ENCODE assay signal across 9 cellular contexts in the genomic region with DNA sequence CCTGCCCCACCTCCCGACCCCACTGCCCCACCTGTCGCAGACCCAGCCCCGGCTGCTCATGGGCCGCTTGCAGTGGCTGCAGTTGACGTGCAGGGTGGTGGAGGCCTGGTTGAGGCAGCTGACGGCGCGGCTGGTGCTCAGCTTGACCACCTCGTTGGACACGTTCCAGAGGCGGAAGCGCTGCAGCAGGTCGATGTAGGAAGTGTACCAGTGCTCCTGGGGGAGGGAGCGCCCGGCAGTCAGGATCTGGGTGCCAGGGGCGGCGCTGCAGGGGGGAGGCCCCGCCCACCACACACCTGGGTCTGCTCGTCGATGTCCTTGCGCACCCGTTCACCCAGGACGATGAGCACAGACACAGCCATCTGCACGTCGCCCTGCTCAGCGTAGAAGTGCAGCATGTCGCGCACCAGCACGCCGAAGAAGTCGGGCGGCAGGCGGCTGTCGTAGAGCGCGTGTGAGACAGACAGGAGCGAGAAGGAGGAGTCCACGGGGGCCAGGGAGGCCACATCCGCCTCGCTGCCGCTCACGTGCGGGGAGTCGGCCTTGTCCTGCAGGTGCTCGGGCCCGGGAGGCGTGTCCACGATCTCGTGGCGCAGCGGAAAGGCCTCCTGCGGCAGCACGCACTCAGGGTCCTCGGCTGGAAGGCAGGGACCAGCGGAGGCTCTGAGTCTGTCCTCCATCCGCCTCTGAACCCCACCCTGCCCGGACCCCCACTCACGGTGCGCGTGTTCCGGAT. TPM values are rescaled to one million over a fixed set of nuclear protein-coding genes. Genes with fewer than 3 reads are reported as not detected.
DNase-seq lines count a peak whose midpoint lies in the region; ATAC-seq and TF ChIP-seq lines count a peak whose summit lies in the region.
"Had no signal": no experiment of that assay in that cellular context is flagged by ENCODE, and none has a peak within 500 bp of the region (broad histone marks: within the 10 kb centered on the region; RNA-seq: fewer than 3 reads in every experiment).

No MANE protein-coding gene starts in this region.

- no peak overlapping the region for H3K4me3 ChIP-seq in CD8-positive, alpha-beta T cell (ENCODE audit: low read depth, low read length)
- no peak overlapping the region for H3K4me3 ChIP-seq in WERI-Rb-1 (ENCODE audit: low read depth, low read length)
- peak overlapping the region in 1 of 2 experiments; percentile 82 for H3K4me3 ChIP-seq in neutrophil (ENCODE audit: low read depth in 1 of 2, low read length in 1 of 2)

- H3K4me1 Mint-ChIP-seq in CD8-positive, alpha-beta T cell (ENCODE audit: low read depth), result peaks cover 37% of the 10 kb centered on the region

- CTCF ChIA-PET in CD8-positive, alpha-beta T cell (lab: Charles Lee), result interaction anchor here (0.7 to 1.4 kb wide), 3 partner anchors 11 to 19 kb away, joined by 3 to 4 read pairs (median 3); no protein-coding TSS in a partner anchor

- no peaks in the 10 kb centered on the region for H3K27me3 ChIP-seq in CD8-positive, alpha-beta T cell (ENCODE audit: insufficient read depth, low read length)
- no peaks in the 10 kb centered on the region for H3K27me3 ChIP-seq in WERI-Rb-1 (ENCODE audit: insufficient read depth, low read depth, severe bottlenecking)
- no peaks in the 10 kb centered on the region for H3K27me3 ChIP-seq in neutrophil

- no peak overlapping the region for H3K27ac Mint-ChIP-seq in CD8-positive, alpha-beta T cell

- H3K4me3 Mint-ChIP-seq in CD8-positive, alpha-beta T cell, result peak overlapping the region; percentile 55

- H3K36me3 Mint-ChIP-seq in CD8-positive, alpha-beta T cell, result peaks cover 32% of the 10 kb centered on the region

- H3K27ac ChIP-seq in CD8-positive, alpha-beta T cell (ENCODE audit: low read depth, low read length), result no peak overlapping the region
- H3K27ac ChIP-seq in WERI-Rb-1 (peak overlapping the region; percentile 88), neutrophil (peak overlapping the region; percentile 88)

- H3K27me3 Mint-ChIP-seq in CD8-positive, alpha-beta T cell (ENCODE audit: low read depth), result no peaks in the 10 kb centered on the region
- H3K27me3 Mint-ChIP-seq: progenitor cell of endocrine pancreas had no signal

- no peaks in the 10 kb centered on the region for H3K9me3 ChIP-seq in CD8-positive, alpha-beta T cell (ENCODE audit: low read length)
- no peaks in the 10 kb centered on the region for H3K9me3 ChIP-seq in WERI-Rb-1 (ENCODE audit: severe bottlenecking)
- H3K9me3 ChIP-seq in neutrophil, result no peaks in the 10 kb centered on the region

- no peaks in the 10 kb centered on the region for H3K9me3 Mint-ChIP-seq in CD8-positive, alpha-beta T cell

- no peak for TF ChIP-seq CTCF in CD8-positive, alpha-beta T cell (IDR thresholded peaks at IDR 0.05)
- TF ChIP-seq CTCF in WERI-Rb-1 (IDR thresholded peaks at IDR 0.05; ENCODE audit: low read depth, low read length), result no peak
- no peak for TF ChIP-seq CTCF in neutrophil (IDR thresholded peaks at IDR 0.05)

- POLR2A ChIA-PET in CD8-positive, alpha-beta T cell (lab: Charles Lee), result interaction anchor here (0.7 to 1.8 kb wide), 3 partner anchors 8 to 49 kb away, joined by 3 to 13 read pairs (median 3); a partner anchor contains a TSS

- DNase-seq in CD8-positive, alpha-beta T cell, result no peak
- DNase-seq in NCI-H1105 treated with DMSO at 0.1 percent for 48 hours (lab: John Stamatoyannopoulos, UW) (peak; percentile 63), WERI-Rb-1 (no peak), NCI-H774 (lab: John Stamatoyannopoulos, UW) (no peak), NOMO-1 treated with DMSO at 0.1 percent for 48 hours (lab: John Stamatoyannopoulos, UW; ENCODE audit: unreplicated experiment) (no peak)
- no peak for DNase-seq in stimulated activated CD4-positive, alpha-beta T cell treated with anti-CD3 and anti-CD28 coated beads, Interleukin-15, amount 100 ng/mL, for 24 hours

- ATAC-seq in CD8-positive, alpha-beta T cell, result no peak
- no peak for ATAC-seq in GM18498 (IDR thresholded peaks at IDR 0.05; ENCODE audit: unreplicated experiment)

- H3K4me1 ChIP-seq in CD8-positive, alpha-beta T cell (ENCODE audit: insufficient read depth, low read length), result peaks cover 43% of the 10 kb centered on the region
- peaks cover 43 to 49% of the 10 kb centered on the region in 2 experiments for H3K4me1 ChIP-seq in neutrophil (ENCODE audit: control insufficient read depth in 1 of 2, insufficient read depth in 1 of 2, low read depth in 1 of 2, low read length in 1 of 2)

- peaks cover 13% of the 10 kb centered on the region for H3K36me3 ChIP-seq in CD8-positive, alpha-beta T cell (ENCODE audit: insufficient read depth, low read length)
- H3K36me3 ChIP-seq in WERI-Rb-1 (peaks cover 64% of the 10 kb centered on the region), neutrophil (peaks cover 20% of the 10 kb centered on the region)

- intact Hi-C loops in CD8-positive, alpha-beta T cell (cut with DNase I, micrococcal nuclease), result loop anchor here (1.0 to 5.0 kb wide), 5 partner anchors 17 to 158 kb away; a partner anchor contains a TSS

RNA-seq across cellular contexts. Expression of a gene that starts 1.0 kb away (rescaled TPM):
- 10 to 100 TPM; 15.8 to 18.7 TPM for total RNA-seq in CD8-positive, alpha-beta T cell

RNA-seq across cellular contexts. Expression of a gene that starts 4.9 kb away (rescaled TPM):
- total RNA-seq in CD8-positive, alpha-beta T cell, result 10 to 100 TPM; 40.0 to 50.0 TPM

RNA-seq across cellular contexts. Expression of a gene that starts 5.1 kb away (rescaled TPM):
- 10 to 100 TPM; 11.8 to 12.1 TPM for total RNA-seq in CD8-positive, alpha-beta T cell

RNA-seq across cellular contexts. Expression of a gene that starts 9.7 kb away (rescaled TPM):
- 1 to 10 TPM; 3.1 to 4.1 TPM for total RNA-seq in CD8-positive, alpha-beta T cell

RNA-seq across cellular contexts. Expression of a gene that starts 17.2 kb away (rescaled TPM):
- total RNA-seq in CD8-positive, alpha-beta T cell, result 100 to 1,000 TPM; 163 to 175 TPM
